In genomic region chr15:72117448-72117697, GRCh38 we compare ENCODE assay signal across 1 cellular context.
TF ChIP-seq lines count a peak whose summit lies in the region.

No MANE protein-coding gene starts in this region.

TF ChIP-seq in IMR-90, 13 proteins besides CTCF, POLR2A, EP300 and RAD21:
- TF ChIP-seq ELK1 (IDR thresholded peaks at IDR 0.05; ENCODE audit: borderline replicate concordance, low read depth, low read length) = no peak
- TF ChIP-seq MAZ (IDR thresholded peaks at IDR 0.05; ENCODE audit: borderline replicate concordance, low read depth, low read length) = no peak
- TF ChIP-seq BHLHE40 (IDR thresholded peaks at IDR 0.05; ENCODE audit: low read depth, low read length) = no peak
- no peak for TF ChIP-seq FOS (IDR thresholded peaks at IDR 0.05; ENCODE audit: low read depth, low read length)
- TF ChIP-seq NFE2L2 (IDR thresholded peaks at IDR 0.05; ENCODE audit: low read depth, low read length) = no peak
- TF ChIP-seq RFX5 (IDR thresholded peaks at IDR 0.05; ENCODE audit: low read depth, low read length) = no peak
- no peak for TF ChIP-seq SMC3 (IDR thresholded peaks at IDR 0.05; ENCODE audit: low read depth, low read length)
